Comparison of ENCODE assay signal across 28 cellular contexts in the genomic region with DNA sequence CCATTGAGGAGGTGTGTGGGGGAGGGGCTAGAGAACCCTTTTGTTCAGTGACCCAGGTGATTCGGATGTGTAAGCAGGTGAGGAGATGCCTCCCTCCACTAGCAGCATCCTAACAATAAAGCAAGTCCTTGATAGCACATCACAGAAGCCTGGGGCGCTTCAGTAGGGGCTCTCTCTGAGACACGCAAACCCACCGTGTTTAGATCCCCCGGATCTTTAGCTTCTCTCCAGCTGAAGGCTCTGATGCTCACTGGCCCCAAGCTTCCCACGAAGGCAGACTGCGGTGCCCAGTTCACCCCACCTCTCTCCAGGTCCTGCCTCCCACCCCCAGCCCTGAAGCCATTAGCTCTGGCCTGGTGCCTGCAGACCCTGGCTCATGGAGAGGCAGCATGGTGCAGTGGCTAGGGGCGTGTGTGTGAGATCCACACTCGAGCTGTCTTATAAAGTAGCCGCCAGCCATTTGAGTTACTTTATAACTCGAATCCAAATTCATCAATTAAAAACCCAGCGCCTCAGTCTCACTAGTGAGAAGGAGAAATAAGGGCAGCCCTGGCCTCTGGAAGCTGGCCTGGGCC.
"Had no signal": no experiment of that assay in that cellular context is flagged by ENCODE, and none has a peak within 500 bp of the region (broad histone marks: within the 10 kb centered on the region; RNA-seq: fewer than 3 reads in every experiment).

No MANE protein-coding gene starts in this region.

- H3K4me3 Mint-ChIP-seq: activated B cell treated with CpG ODN at 0.5 μM for 24 hours; activated CD4-positive, alpha-beta T cell treated with anti-CD3 and anti-CD28 coated beads, Interleukin-2, amount 10 ng/mL, durations not matched to agents 24 days and 14 days; activated CD8-positive, alpha-beta memory T cell treated with anti-CD3 and anti-CD28 coated beads, Interleukin-2, amount 10 ng/mL, durations not matched to agents 7 days and 5 days; activated naive CD4-positive, alpha-beta T cell treated with anti-CD3 and anti-CD28 coated beads for 36 hours; activated naive CD8-positive, alpha-beta T cell; activated T-cell treated with anti-CD3 and anti-CD28 coated beads, Interleukin-2, amount 50 U/mL, for 24 hours; activated T-helper 1 cell treated with anti-CD3 and anti-CD28 coated beads, Interleukin-12 subunit alpha, Interleukin-12 subunit beta, Interleukin-2, Interleukin-4 antibody, amounts not matched to agents 30 ng/mL and 10 ng/mL and 1 ng/mL, durations not matched to agents 14 hours and 24 hours and 36 hours; brain; T-helper 1 cell treated with Interleukin-12 subunit alpha and Interleukin-12 subunit beta and Interleukin-4 antibody, amounts not matched to agents 30 μg/mL and 1 μg/mL, for 36 hours had no signal

- H3K9me3 ChIP-seq: SJSA1 had no signal

- H3K36me3 ChIP-seq: SJSA1 had no signal

- H3K27me3 ChIP-seq: SJSA1 had no signal

- H3K9me3 Mint-ChIP-seq: activated CD4-positive, alpha-beta T cell treated with anti-CD3 and anti-CD28 coated beads, Interleukin-2, amount 10 ng/mL, durations not matched to agents 24 days and 14 days; activated naive CD4-positive, alpha-beta T cell treated with anti-CD3 and anti-CD28 coated beads for 36 hours; activated T-cell treated with anti-CD3 and anti-CD28 coated beads, Interleukin-2, amount 50 U/mL, for 24 hours; activated T-helper 1 cell treated with anti-CD3 and anti-CD28 coated beads, Interleukin-12 subunit alpha, Interleukin-12 subunit beta, Interleukin-2, Interleukin-4 antibody, amounts not matched to agents 30 ng/mL and 10 ng/mL and 1 ng/mL, durations not matched to agents 14 hours and 24 hours and 36 hours; T-helper 1 cell treated with Interleukin-12 subunit alpha and Interleukin-12 subunit beta and Interleukin-4 antibody, amounts not matched to agents 30 μg/mL and 1 μg/mL, for 36 hours had no signal

- H3K4me1 Mint-ChIP-seq: activated B cell treated with CpG ODN at 0.5 μM for 24 hours; activated CD4-positive, alpha-beta T cell treated with anti-CD3 and anti-CD28 coated beads, Interleukin-2, amount 10 ng/mL, durations not matched to agents 24 days and 14 days; activated CD8-positive, alpha-beta memory T cell treated with anti-CD3 and anti-CD28 coated beads, Interleukin-2, amount 10 ng/mL, durations not matched to agents 7 days and 5 days had no signal

- H3K27me3 Mint-ChIP-seq: activated naive CD8-positive, alpha-beta T cell; activated T-cell treated with anti-CD3 and anti-CD28 coated beads, Interleukin-2, amount 50 U/mL, for 24 hours had no signal

- H3K36me3 Mint-ChIP-seq: activated CD8-positive, alpha-beta memory T cell treated with anti-CD3 and anti-CD28 coated beads, Interleukin-2, amount 10 ng/mL, durations not matched to agents 7 days and 5 days; activated naive CD8-positive, alpha-beta T cell; brain had no signal

- ATAC-seq: activated CD8-positive, alpha-beta memory T cell treated with anti-CD3 and anti-CD28 coated beads, Interleukin-2, amount 10 ng/mL, durations not matched to agents 7 days and 5 days; K562; Panc1 had no signal

- H3K4me1 ChIP-seq: SJSA1 had no signal

- H3K27ac Mint-ChIP-seq: activated B cell treated with CpG ODN at 0.5 μM for 24 hours; activated CD4-positive, alpha-beta T cell treated with anti-CD3 and anti-CD28 coated beads, Interleukin-2, amount 10 ng/mL, durations not matched to agents 24 days and 14 days; activated CD8-positive, alpha-beta memory T cell treated with anti-CD3 and anti-CD28 coated beads, Interleukin-2, amount 10 ng/mL, durations not matched to agents 7 days and 5 days; activated naive CD4-positive, alpha-beta T cell treated with anti-CD3 and anti-CD28 coated beads for 36 hours; activated naive CD8-positive, alpha-beta T cell; activated T-cell treated with anti-CD3 and anti-CD28 coated beads, Interleukin-2, amount 50 U/mL, for 24 hours; activated T-helper 1 cell treated with anti-CD3 and anti-CD28 coated beads, Interleukin-12 subunit alpha, Interleukin-12 subunit beta, Interleukin-2, Interleukin-4 antibody, amounts not matched to agents 30 ng/mL and 10 ng/mL and 1 ng/mL, durations not matched to agents 14 hours and 24 hours and 36 hours; brain; T-helper 1 cell treated with Interleukin-12 subunit alpha and Interleukin-12 subunit beta and Interleukin-4 antibody, amounts not matched to agents 30 μg/mL and 1 μg/mL, for 36 hours had no signal

- DNase-seq: activated B cell treated with CpG ODN at 0.5 μM for 24 hours; activated CD4-positive, alpha-beta T cell treated with anti-CD3 and anti-CD28 coated beads for 1 hour; activated CD4-positive, alpha-beta T cell treated with anti-CD3 and anti-CD28 coated beads, Interleukin-2, amount 10 ng/mL, durations not matched to agents 24 days and 14 days; activated CD4-positive, alpha-beta T cell treated with anti-CD3 and anti-CD28 coated beads, Interleukin-2, amount 50 U/mL, for 48 hours; activated CD8-positive, alpha-beta memory T cell treated with anti-CD3 and anti-CD28 coated beads, Interleukin-2, amount 10 ng/mL, durations not matched to agents 7 days and 5 days; activated gamma-delta T cell; activated naive CD4-positive, alpha-beta T cell treated with anti-CD3 and anti-CD28 coated beads for 36 hours; activated T-cell treated with anti-CD3 and anti-CD28 coated beads, Interleukin-2, amount 50 U/mL, for 24 hours; amygdala; Karpas-422; NCI-H1105 treated with DMSO at 0.1 percent for 48 hours; NCI-H1436 treated with DMSO at 0.1 percent for 48 hours; NCI-H187 treated with DMSO at 0.1 percent for 48 hours; NCI-H2107; NCI-H510A treated with DMSO at 0.1 percent for 48 hours; NCI-H69; NK-92 treated with Interleukin-12 subunit alpha and Interleukin-12 subunit beta, amount 100 ng/mL, for 24 hours; OCI-M1; RPMI8226; SHP77; T-helper 9 cell had no signal

- H3K27ac ChIP-seq: SJSA1 had no signal

- H3K4me3 ChIP-seq: K562, SJSA1 had no signal
